Comparison of ENCODE assay signal across 10 cellular contexts in genomic region chr6:116695398-116695797, GRCh38.
A peak's percentile ranks its signal among the peaks of the same experiment; 100 is the strongest.
DNase-seq lines count a peak whose midpoint lies in the region; ATAC-seq and TF ChIP-seq lines count a peak whose summit lies in the region.
"Had no signal": no experiment of that assay in that cellular context is flagged by ENCODE, and none has a peak within 500 bp of the region (broad histone marks: within the 10 kb centered on the region; RNA-seq: fewer than 3 reads in every experiment).

No MANE protein-coding gene starts in this region.

- no peak overlapping the region for H3K27ac ChIP-seq in caudate nucleus (ENCODE audit: low read depth, low read length)
- H3K27ac ChIP-seq: SK-N-MC had no signal

- peak; percentile 84 for ATAC-seq in GM19397 (IDR thresholded peaks at IDR 0.05; ENCODE audit: unreplicated experiment)
- ATAC-seq in HG03064 (IDR thresholded peaks at IDR 0.05; ENCODE audit: low read depth, unreplicated experiment) = peak; percentile 85

- DNase-seq in GM10266 (ENCODE audit: extremely low spot score) (peak; percentile 58), cerebellar nuclear complex (lab: John Stamatoyannopoulos, UW) (no peak), Ammon's horn (ENCODE audit: low spot score) (no peak), caudate nucleus (lab: John Stamatoyannopoulos, UW) (no peak), SKM-1 treated with dmso at 0.1 percent for 144 hours (lab: John Stamatoyannopoulos, UW; ENCODE audit: unreplicated experiment) (no peak)
- peak; percentile 13 for DNase-seq in central memory CD4-positive, alpha-beta T cell
- DNase-seq: islet precursor cell had no signal

- no peak for TF ChIP-seq CTCF in GM10266 (IDR thresholded peaks at IDR 0.05; ENCODE audit: control insufficient read depth, insufficient read depth, low read depth, missing control alignments)

Comparison
In these comparisons a context has a peak if more than half of its experiments do, and no peak if none do; other contexts are left out.
1. DNase-seq: peak in GM10266 (single experiment) and central memory CD4-positive, alpha-beta T cell (single experiment); none in cerebellar nuclear complex (0 of 2), Ammon's horn (single experiment), caudate nucleus (0 of 61) and SKM-1 treated with dmso at 0.1 percent for 144 hours (single experiment).